Comparison of ENCODE assay signal across 8 cellular contexts in the genomic region with DNA sequence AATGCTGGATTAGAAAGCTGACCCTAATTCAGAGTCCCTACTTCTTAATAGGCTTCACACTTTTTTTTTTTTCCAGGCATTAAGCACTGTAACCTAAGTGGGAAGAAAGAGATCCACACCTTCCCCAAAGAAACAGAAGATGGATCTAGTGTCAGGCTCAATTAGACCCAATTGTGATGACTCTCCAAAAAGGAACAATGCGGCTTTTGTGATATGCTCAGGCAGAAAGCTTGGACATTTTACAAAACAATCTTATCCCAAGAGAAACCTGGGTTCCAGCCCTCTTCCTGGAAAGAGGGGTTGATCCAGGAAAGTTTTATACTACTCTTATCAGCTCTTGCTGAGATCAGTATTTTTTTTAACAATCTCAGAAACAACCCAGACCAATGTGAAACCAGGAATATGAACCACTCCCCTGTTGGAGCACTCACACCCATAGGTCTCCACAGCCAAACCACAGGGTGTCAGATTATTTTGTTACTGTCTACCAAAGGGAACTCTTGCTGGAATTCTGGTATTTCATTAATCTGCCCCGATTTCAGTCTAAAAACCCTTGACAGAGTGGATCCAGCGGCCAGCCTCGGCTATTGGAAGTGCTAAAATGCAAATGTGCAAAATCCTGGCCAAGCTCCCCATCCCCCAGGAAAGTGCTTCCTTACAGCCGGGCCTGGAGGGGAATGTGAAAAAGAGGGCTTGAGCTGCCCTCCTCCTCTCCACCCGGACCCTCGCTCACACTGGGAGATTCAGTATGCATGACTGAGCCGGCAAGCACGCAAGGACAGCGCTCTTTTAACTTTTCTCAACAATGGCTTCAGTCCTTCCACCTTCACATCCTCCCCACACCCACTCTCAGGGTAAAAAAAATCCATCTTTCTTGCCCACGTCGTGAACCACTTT. TPM values are rescaled to one million over a fixed set of nuclear protein-coding genes. Genes with fewer than 3 reads are reported as not detected.
DNase-seq lines count a peak whose midpoint lies in the region; ATAC-seq, FAIRE-seq and TF ChIP-seq lines count a peak whose summit lies in the region.

No MANE protein-coding gene starts in this region.

- H3K27ac Mint-ChIP-seq in activated CD8-positive, alpha-beta T cell treated with anti-CD3 and anti-CD28 coated beads, Interleukin-2, amount 10 ng/mL, durations not matched to agents 7 days and 5 days, result no peak overlapping the region

- intact Hi-C loops in prostate gland (cut with DNase I), result loop anchor here (10.0 kb wide), 2 partner anchors 946 to 1016 kb away; no protein-coding TSS in a partner anchor

- peaks cover 50% of the 10 kb centered on the region for H3K36me3 Mint-ChIP-seq in activated CD8-positive, alpha-beta T cell treated with anti-CD3 and anti-CD28 coated beads, Interleukin-2, amount 10 ng/mL, durations not matched to agents 7 days and 5 days (ENCODE audit: low read depth)

- peak overlapping the region; percentile 59 for H3K4me3 Mint-ChIP-seq in activated CD8-positive, alpha-beta T cell treated with anti-CD3 and anti-CD28 coated beads, Interleukin-2, amount 10 ng/mL, durations not matched to agents 7 days and 5 days

- H3K27me3 Mint-ChIP-seq in activated CD8-positive, alpha-beta T cell treated with anti-CD3 and anti-CD28 coated beads, Interleukin-2, amount 10 ng/mL, durations not matched to agents 7 days and 5 days (ENCODE audit: low read depth), result no peaks in the 10 kb centered on the region

- ATAC-seq in activated CD8-positive, alpha-beta T cell treated with anti-CD3 and anti-CD28 coated beads, Interleukin-2, amount 10 ng/mL, durations not matched to agents 7 days and 5 days, result no peak
- ATAC-seq in GM21360 (IDR thresholded peaks at IDR 0.05; ENCODE audit: unreplicated experiment), result no peak

- POLR2A ChIA-PET in activated CD8-positive, alpha-beta T cell treated with anti-CD3 and anti-CD28 coated beads, Interleukin-2, amount 10 ng/mL, durations not matched to agents 7 days and 5 days (lab: Charles Lee), result no interaction called here

- no peaks in the 10 kb centered on the region for H3K36me3 ChIP-seq in cardiac muscle cell
- no peaks in the 10 kb centered on the region for H3K36me3 ChIP-seq in prostate gland

- TF ChIP-seq CTCF in GM12865 (IDR thresholded peaks at IDR 0.05; ENCODE audit: insufficient read depth, low read depth, low read length, missing control alignments) (no peak), cardiac muscle cell (IDR thresholded peaks at IDR 0.05; ENCODE audit: low read depth, low read length) (no peak), prostate gland (IDR thresholded peaks at IDR 0.05) (peak in 1 of 4 experiments; percentile 5), GM20000 (IDR thresholded peaks at IDR 0.05; ENCODE audit: extremely low read depth, missing control alignments) (no peak)

- peaks cover 54% of the 10 kb centered on the region for H3K4me1 Mint-ChIP-seq in activated CD8-positive, alpha-beta T cell treated with anti-CD3 and anti-CD28 coated beads, Interleukin-2, amount 10 ng/mL, durations not matched to agents 7 days and 5 days (ENCODE audit: low read depth)

- no peak for TF ChIP-seq POLR2A in prostate gland (IDR thresholded peaks at IDR 0.05)

- no peaks in the 10 kb centered on the region for H3K27me3 ChIP-seq in cardiac muscle cell
- no peaks in the 10 kb centered on the region for H3K27me3 ChIP-seq in prostate gland (replicated peaks; ENCODE audit: insufficient read depth)

- no peak for FAIRE-seq in urothelium cell line (lab: Jason Lieb, UNC)

- 20% methylated on average over 12 of the region's 12 CpGs for WGBS in prostate gland

- H3K9me3 ChIP-seq in cardiac muscle cell (ENCODE audit: low read depth), result no peaks in the 10 kb centered on the region
- H3K9me3 ChIP-seq in prostate gland, result no peaks in the 10 kb centered on the region

- peak overlapping the region; percentile 66; the same call in 1 of the 2 replicates for H3K4me3 ChIP-seq in GM12865 (ENCODE audit: low read depth, low read length)
- H3K4me3 ChIP-seq in cardiac muscle cell, result peak overlapping the region; percentile 75
- peak overlapping the region in 1 of 2 donors; percentile 16 for H3K4me3 ChIP-seq in prostate gland

- CTCF ChIA-PET in activated CD8-positive, alpha-beta T cell treated with anti-CD3 and anti-CD28 coated beads, Interleukin-2, amount 10 ng/mL, durations not matched to agents 7 days and 5 days (lab: Charles Lee), result interaction anchor here (0.7 to 5.8 kb wide), 6 partner anchors 12 to 487 kb away, joined by 3 to 75 read pairs (median 4); no protein-coding TSS in a partner anchor

- H3K4me1 ChIP-seq in cardiac muscle cell (ENCODE audit: low read depth) (peaks cover 55% of the 10 kb centered on the region), prostate gland (replicated peaks) (peaks cover 15% of the 10 kb centered on the region)

- no peaks in the 10 kb centered on the region for H3K9me3 Mint-ChIP-seq in activated CD8-positive, alpha-beta T cell treated with anti-CD3 and anti-CD28 coated beads, Interleukin-2, amount 10 ng/mL, durations not matched to agents 7 days and 5 days (ENCODE audit: insufficient read depth)

- H3K27ac ChIP-seq in cardiac muscle cell (peak overlapping the region; percentile 48), prostate gland (peak overlapping the region; percentile 23 to 68)

- DNase-seq in GM12865 (ENCODE audit: low read depth) (no peak), cardiac muscle cell (ENCODE audit: low read depth in 1 of 2, low spot score in 1 of 2) (peak; percentile 64 to 85), prostate gland (ENCODE audit: low spot score) (no peak), urothelium cell line (ENCODE audit: low spot score) (no peak), GM20000 (ENCODE audit: low spot score) (no peak), NCI-H345 treated with DMSO at 0.1 percent for 48 hours (lab: John Stamatoyannopoulos, UW; ENCODE audit: unreplicated experiment) (no peak)
- no peak for DNase-seq in activated CD8-positive, alpha-beta T cell treated with anti-CD3 and anti-CD28 coated beads, Interleukin-2, amount 10 ng/mL, durations not matched to agents 7 days and 5 days

RNA-seq across cellular contexts. Expression of gene FBXL14, which starts 4.0 kb away (rescaled TPM):
- total RNA-seq in activated CD8-positive, alpha-beta T cell treated with anti-CD3 and anti-CD28 coated beads, Interleukin-2, amount 10 ng/mL, durations not matched to agents 7 days and 5 days, result 10 to 100 TPM; 27.5 to 28.9 TPM
- total RNA-seq in cardiac muscle cell, result 22.4 and 27.8 TPM in 2 replicates
- 17.8 and 34.3 TPM in 2 replicates for polyA plus RNA-seq in cardiac muscle cell
- 10 to 100 TPM; 21.3 to 28.7 TPM for total RNA-seq in prostate gland

RNA-seq across cellular contexts. Expression of gene WNT5B, which starts 38.7 kb away (rescaled TPM):
- not detected for total RNA-seq in activated CD8-positive, alpha-beta T cell treated with anti-CD3 and anti-CD28 coated beads, Interleukin-2, amount 10 ng/mL, durations not matched to agents 7 days and 5 days
- total RNA-seq in cardiac muscle cell, result 152 and 206 TPM in 2 replicates
- 170 and 240 TPM in 2 replicates for polyA plus RNA-seq in cardiac muscle cell
- 10 to 100 TPM; 34.6 to 65.4 TPM for total RNA-seq in prostate gland

Comparison
In these comparisons a context has a peak if more than half of its experiments do, and no peak if none do; other contexts are left out.
1. DNase-seq: peak in cardiac muscle cell (2 of 2); none in GM12865 (single experiment), activated CD8-positive, alpha-beta T cell treated with anti-CD3 and anti-CD28 coated beads, Interleukin-2, amount 10 ng/mL, durations not matched to agents 7 days and 5 days (single experiment), prostate gland (single experiment), urothelium cell line (single experiment), GM20000 (single experiment) and NCI-H345 treated with DMSO at 0.1 percent for 48 hours (single experiment).
2. RNA of gene WNT5B, which starts 38.7 kb away (total RNA-seq): 152 to 206 TPM in cardiac muscle cell and 34.6 to 65.4 TPM in prostate gland; not detected in activated CD8-positive, alpha-beta T cell treated with anti-CD3 and anti-CD28 coated beads, Interleukin-2, amount 10 ng/mL, durations not matched to agents 7 days and 5 days; every median in the first group is over 10 times any median in the second.